ENCODE assay signal across 8 cellular contexts in genomic region chr17:40361925-40362695, GRCh38. TPM values are rescaled to one million over a fixed set of nuclear protein-coding genes. Genes with fewer than 3 reads are reported as not detected.
DNase-seq lines count a peak whose midpoint lies in the region; ATAC-seq and TF ChIP-seq lines count a peak whose summit lies in the region.

No MANE protein-coding gene starts in this region.

- H3K27me3 ChIP-seq in iPS-20b (ENCODE audit: insufficient read depth, low read length) (peaks cover 43% of the 10 kb centered on the region), tibial artery (peaks cover 0 to 15% of the 10 kb centered on the region in 2 donors)

- H3K27ac Mint-ChIP-seq in activated T-cell treated with anti-CD3 and anti-CD28 coated beads, Interleukin-2, amount 50 U/mL, for 72 hours: no peak overlapping the region
- H3K27ac Mint-ChIP-seq in T-helper 17 cell: no peak overlapping the region

- H3K4me1 ChIP-seq in iPS-20b (ENCODE audit: insufficient read depth, low read length) (peaks cover 13% of the 10 kb centered on the region), tibial artery (peaks cover 0 to 25% (median 16%) of the 10 kb centered on the region in 4 donors)

- no peaks in the 10 kb centered on the region for H3K9me3 Mint-ChIP-seq in activated T-cell treated with anti-CD3 and anti-CD28 coated beads, Interleukin-2, amount 50 U/mL, for 72 hours

- peaks cover 28% of the 10 kb centered on the region for H3K4me1 Mint-ChIP-seq in activated T-cell treated with anti-CD3 and anti-CD28 coated beads, Interleukin-2, amount 50 U/mL, for 72 hours (ENCODE audit: low read depth)
- peaks cover 25% of the 10 kb centered on the region for H3K4me1 Mint-ChIP-seq in T-helper 17 cell

- H3K36me3 Mint-ChIP-seq in activated T-cell treated with anti-CD3 and anti-CD28 coated beads, Interleukin-2, amount 50 U/mL, for 72 hours (ENCODE audit: insufficient read depth in 2 of 2): peaks cover 0 to 4% of the 10 kb centered on the region in 2 donors
- H3K36me3 Mint-ChIP-seq in T-helper 17 cell (ENCODE audit: low read depth): peaks cover 3% of the 10 kb centered on the region

- intact Hi-C loops in tibial artery (cut with DNase I; ENCODE audit: low total_unique reads): no loop called here

- TF ChIP-seq CTCF in tibial artery (IDR thresholded peaks at IDR 0.05): no peak

- no peak for DNase-seq in activated T-cell treated with anti-CD3 and anti-CD28 coated beads, Interleukin-2, amount 50 U/mL, for 72 hours
- DNase-seq in activated T-cell treated with anti-CD3 and anti-CD28 coated beads, Interleukin-2, amount 50 U/mL, for 48 hours: no peak
- DNase-seq in T-helper 17 cell (no peak), tibial artery (no peak), NCI-H1105 (lab: John Stamatoyannopoulos, UW) (no peak), NCI-H446 treated with DMSO at 0.1 percent for 48 hours (lab: John Stamatoyannopoulos, UW) (no peak)

- H3K9ac ChIP-seq in iPS-20b (ENCODE audit: low read depth, low read length): no peak overlapping the region

- peaks cover 14% of the 10 kb centered on the region for H3K27me3 Mint-ChIP-seq in activated T-cell treated with anti-CD3 and anti-CD28 coated beads, Interleukin-2, amount 50 U/mL, for 72 hours (ENCODE audit: low read depth)
- peaks cover 16% of the 10 kb centered on the region for H3K27me3 Mint-ChIP-seq in T-helper 17 cell

- no peaks in the 10 kb centered on the region for H3K9me3 ChIP-seq in T-helper 17 cell (ENCODE audit: control insufficient read depth, low read length, poor library complexity, severe bottlenecking)
- no peaks in the 10 kb centered on the region for H3K9me3 ChIP-seq in iPS-20b (ENCODE audit: insufficient read depth, low read depth, low read length)
- H3K9me3 ChIP-seq in tibial artery: no peaks in the 10 kb centered on the region

- peak overlapping the region; percentile 43 to 68 for H3K4me3 Mint-ChIP-seq in activated T-cell treated with anti-CD3 and anti-CD28 coated beads, Interleukin-2, amount 50 U/mL, for 72 hours
- H3K4me3 Mint-ChIP-seq in T-helper 17 cell: peak overlapping the region; percentile 82

- ATAC-seq in activated T-cell treated with anti-CD3 and anti-CD28 coated beads, Interleukin-2, amount 50 U/mL, for 72 hours (replicated peaks in 1 of 2): peak; percentile 24 to 36
- ATAC-seq in T-helper 17 cell (peak; percentile 16), GM21381 (IDR thresholded peaks at IDR 0.05; ENCODE audit: unreplicated experiment) (no peak)

- H3K27ac ChIP-seq in iPS-20b (ENCODE audit: low read length): no peak overlapping the region
- no peak overlapping the region for H3K27ac ChIP-seq in tibial artery

- H3K4me3 ChIP-seq in iPS-20b (ENCODE audit: low read length): peak overlapping the region; percentile 44; the same call in 1 of the 2 replicates
- peak overlapping the region; percentile 48 to 57 for H3K4me3 ChIP-seq in tibial artery

- H3K36me3 ChIP-seq in iPS-20b (ENCODE audit: insufficient read depth, low read depth, low read length): no peaks in the 10 kb centered on the region
- H3K36me3 ChIP-seq in tibial artery: no peaks in the 10 kb centered on the region

RNA-seq across cellular contexts. Expression of gene GJD3, which starts 2.4 kb away (rescaled TPM):
- total RNA-seq in activated T-cell treated with anti-CD3 and anti-CD28 coated beads, Interleukin-2, amount 50 U/mL, for 72 hours: not detected
- not detected for total RNA-seq in T-helper 17 cell

RNA-seq across cellular contexts. Expression of gene RARA, which starts 53.1 kb away (rescaled TPM):
- total RNA-seq in activated T-cell treated with anti-CD3 and anti-CD28 coated beads, Interleukin-2, amount 50 U/mL, for 72 hours: 10 to 100 TPM; 33.4 to 45.2 TPM
- total RNA-seq in T-helper 17 cell: 100 to 1,000 TPM in 1 of 2 donors, 10 to 100 TPM in 1; 97.0 to 106 TPM

RNA-seq across cellular contexts. Expression of gene TOP2A, which starts 55.6 kb away (rescaled TPM):
- total RNA-seq in activated T-cell treated with anti-CD3 and anti-CD28 coated beads, Interleukin-2, amount 50 U/mL, for 72 hours: 100 to 1,000 TPM; 324 to 425 TPM
- total RNA-seq in T-helper 17 cell: 1 to 10 TPM; 4.1 to 6.4 TPM

Comparison
In these comparisons a context has a peak if more than half of its experiments do, and no peak if none do; other contexts are left out.
1. RNA of gene TOP2A, which starts 55.6 kb away (total RNA-seq): 324 to 425 TPM in activated T-cell treated with anti-CD3 and anti-CD28 coated beads, Interleukin-2, amount 50 U/mL, for 72 hours; 4.1 to 6.4 TPM in T-helper 17 cell; every median in the first group is over 10 times any median in the second.